In genomic region chr4:78644063-78644691, GRCh38 we compare ENCODE assay signal across 2 cellular contexts.
TF ChIP-seq lines count a peak whose summit lies in the region.

No MANE protein-coding gene starts in this region.

TF ChIP-seq in HepG2, 621 proteins besides CTCF, POLR2A, EP300 and RAD21 (continued from another document):
- TF ChIP-seq ARID3A (IDR thresholded peaks at IDR 0.05; ENCODE audit: low read depth, low read length), result 0 out of 2 replicates have a peak, but pooled peaks have one; percentile 0
- no peak for TF ChIP-seq PBX2 (CRISPR knock-in tag; IDR thresholded peaks at IDR 0.05)
- TF ChIP-seq ZGPAT (CRISPR knock-in tag; IDR thresholded peaks at IDR 0.05), result no peak
- no peak for TF ChIP-seq FOXM1 (CRISPR knock-in tag; IDR thresholded peaks at IDR 0.05)
- TF ChIP-seq FOXC1 (CRISPR knock-in tag; IDR thresholded peaks at IDR 0.05; ENCODE audit: borderline replicate concordance), result no peak
- TF ChIP-seq MAFF (IDR thresholded peaks at IDR 0.05; ENCODE audit: low read depth, low read length), result peak; percentile 57; the same call in 1 of the 2 replicates
- no peak for TF ChIP-seq ZNF260 (CRISPR knock-in tag; IDR thresholded peaks at IDR 0.05; ENCODE audit: borderline replicate concordance, low read depth)
TF ChIP-seq in HepG2: peak in this region for 3.

TF ChIP-seq in K562, 482 proteins besides CTCF, POLR2A, EP300 and RAD21 (continued from another document):
- TF ChIP-seq MITF (IDR thresholded peaks at IDR 0.05) (no peak), KDM4B (IDR thresholded peaks at IDR 0.05; ENCODE audit: borderline replicate concordance in 2 of 2, low read depth in 1 of 2) (0 out of 4 replicates have a peak, but pooled peaks of 1 of the 2 experiments have one; percentile 9), GABPA (tag; conservative IDR thresholded peaks at IDR 0.05; ENCODE audit: low read depth) (0 out of 2 replicates have a peak, but pooled peaks have one; percentile 2), MAFK (IDR thresholded peaks at IDR 0.05; ENCODE audit: low read length) (peak; percentile 48; the same call in 1 of the 2 replicates), ATF3 (IDR thresholded peaks at IDR 0.05) (no peak), ATF3 (CRISPR knock-in tag; conservative IDR thresholded peaks at IDR 0.05) (no peak), BCLAF1 (IDR thresholded peaks at IDR 0.05; ENCODE audit: borderline replicate concordance in 1 of 2, control insufficient read depth in 1 of 2, low read depth in 2 of 2, low read length in 1 of 2) (no peak), MAFF (IDR thresholded peaks at IDR 0.05; ENCODE audit: low read length) (peak; percentile 40; the same call in 1 of the 2 replicates), HDAC3 (IDR thresholded peaks at IDR 0.05; ENCODE audit: borderline replicate concordance, partially characterized antibody) (no peak)
